9 cellular contexts compared by ENCODE assay signal in genomic region chr7:149321978-149322541, GRCh38.
DNase-seq lines count a peak whose midpoint lies in the region; ATAC-seq and TF ChIP-seq lines count a peak whose summit lies in the region.
"Had no signal": no experiment of that assay in that cellular context is flagged by ENCODE, and none has a peak within 500 bp of the region (broad histone marks: within the 10 kb centered on the region; RNA-seq: fewer than 3 reads in every experiment).

No MANE protein-coding gene starts in this region.

- no peak for ATAC-seq in HG03521 (IDR thresholded peaks at IDR 0.05; ENCODE audit: unreplicated experiment)
- ATAC-seq in HG03025 (IDR thresholded peaks at IDR 0.05; ENCODE audit: low FRiP score, unreplicated experiment): no peak

- H3K79me2 ChIP-seq in SU-DHL-6 (ENCODE audit: insufficient read depth, low read length): no peaks in the 10 kb centered on the region
- H3K79me2 ChIP-seq in fibroblast of lung (ENCODE audit: control insufficient read depth, insufficient read depth, low read length): no peaks in the 10 kb centered on the region
- H3K79me2 ChIP-seq in smooth muscle cell (ENCODE audit: low read depth): no peaks in the 10 kb centered on the region

- H3K4me3 ChIP-seq in SU-DHL-6 (ENCODE audit: insufficient read depth, low read length, poor library complexity, severe bottlenecking) (no peak overlapping the region), fibroblast of lung (replicated peaks in 1 of 4; ENCODE audit: control extremely low read depth in 1 of 4, insufficient read depth in 1 of 4, low read depth in 3 of 4, low read length in 4 of 4) (peak overlapping the region; percentile 10 to 55 (median 46)), smooth muscle cell (peak overlapping the region; percentile 15)

- H2AFZ ChIP-seq in SU-DHL-6 (ENCODE audit: low read depth, low read length, severe bottlenecking) (no peak overlapping the region), fibroblast of lung (ENCODE audit: low read length) (peak overlapping the region; percentile 95), smooth muscle cell (ENCODE audit: low read depth) (no peak overlapping the region)

- TF ChIP-seq CTCF in GM20000 (IDR thresholded peaks at IDR 0.05; ENCODE audit: extremely low read depth, missing control alignments) (no peak), SU-DHL-6 (IDR thresholded peaks at IDR 0.05; ENCODE audit: insufficient read depth, low read length, poor library complexity, severe bottlenecking) (no peak), fibroblast of lung (conservative IDR thresholded peaks at IDR 0.05 in 1 of 2, IDR thresholded peaks at IDR 0.05 in 1 of 2; ENCODE audit: low read depth in 1 of 2, low read length in 2 of 2) (no peak), smooth muscle cell (IDR thresholded peaks at IDR 0.05; ENCODE audit: borderline replicate concordance, insufficient read depth, poor library complexity, severe bottlenecking) (no peak)

- DNase-seq in GM20000 (ENCODE audit: low spot score) (peak; percentile 35), fibroblast of lung (ENCODE audit: low read depth in 2 of 2) (peak; percentile 21 to 36), smooth muscle cell (lab: John Stamatoyannopoulos, UW; ENCODE audit: unreplicated experiment) (no peak), KBM-7 (no peak)
- DNase-seq: activated gamma-delta T cell treated with Interleukin-2 at 50 U/mL for 16 hours; NK-92 treated with Interleukin-12 subunit alpha and Interleukin-12 subunit beta, amount 100 ng/mL, for 24 hours had no signal

- no peaks in the 10 kb centered on the region for H3K9me2 ChIP-seq in SU-DHL-6 (replicated peaks; ENCODE audit: insufficient read depth, low read length)

- no peaks in the 10 kb centered on the region; the same call in 1 of the 2 replicates for H3K9me3 ChIP-seq in SU-DHL-6 (ENCODE audit: insufficient read depth, low read length)
- no peaks in the 10 kb centered on the region for H3K9me3 ChIP-seq in fibroblast of lung (ENCODE audit: control insufficient read depth, insufficient read depth, low read depth, low read length)
- no peaks in the 10 kb centered on the region for H3K9me3 ChIP-seq in smooth muscle cell (replicated peaks; ENCODE audit: low read depth)

- no peak overlapping the region for H3K9ac ChIP-seq in SU-DHL-6 (ENCODE audit: low read length)
- no peak overlapping the region for H3K9ac ChIP-seq in fibroblast of lung (ENCODE audit: insufficient read depth, low read length)
- H3K9ac ChIP-seq in smooth muscle cell (ENCODE audit: low read depth): no peak overlapping the region

- WGBS in smooth muscle cell (ENCODE audit: low lambda C conversion rate): 74% methylated on average over 5 of the region's 5 CpGs

- H3K4me1 ChIP-seq in fibroblast of lung (ENCODE audit: control insufficient read depth, extremely low read depth, insufficient read depth, low read length): no peaks in the 10 kb centered on the region
- no peaks in the 10 kb centered on the region for H3K4me1 ChIP-seq in smooth muscle cell (ENCODE audit: low read depth)

- H3K4me2 ChIP-seq in SU-DHL-6 (ENCODE audit: low read depth, low read length, poor library complexity, severe bottlenecking) (peak overlapping the region; percentile 14), fibroblast of lung (ENCODE audit: extremely low read depth, insufficient read depth, low read length) (peak overlapping the region; percentile 81), smooth muscle cell (peak overlapping the region; percentile 61)

- H3K27ac ChIP-seq in SU-DHL-6 (ENCODE audit: low read depth, low read length) (no peak overlapping the region), fibroblast of lung (ENCODE audit: insufficient read depth, low read length) (peak overlapping the region; percentile 37), smooth muscle cell (ENCODE audit: low read depth) (no peak overlapping the region)

- H4K20me1 ChIP-seq in SU-DHL-6 (ENCODE audit: low read depth, low read length) (no peaks in the 10 kb centered on the region), fibroblast of lung (ENCODE audit: control insufficient read depth, extremely low read depth, insufficient read depth, low read length) (no peaks in the 10 kb centered on the region), smooth muscle cell (ENCODE audit: low read depth) (no peaks in the 10 kb centered on the region)

- in situ Hi-C loops in KBM-7 (cut with MboI; ENCODE audit: low pct_unique_long_range_greater_than_20kb, low sequenced_read_pairs): no loop called here

- H3F3A ChIP-seq in SU-DHL-6 (ENCODE audit: insufficient read depth) (no peaks in the 10 kb centered on the region), smooth muscle cell (ENCODE audit: low read depth) (no peaks in the 10 kb centered on the region)

- no peaks in the 10 kb centered on the region; the same call in 1 of the 2 replicates for H3K27me3 ChIP-seq in SU-DHL-6 (ENCODE audit: low read length)
- no peaks in the 10 kb centered on the region for H3K27me3 ChIP-seq in fibroblast of lung (ENCODE audit: control insufficient read depth, insufficient read depth, low read length)
- no peaks in the 10 kb centered on the region for H3K27me3 ChIP-seq in smooth muscle cell (ENCODE audit: low read depth)

- no peaks in the 10 kb centered on the region for H3K36me3 ChIP-seq in SU-DHL-6 (ENCODE audit: low read length)
- H3K36me3 ChIP-seq in fibroblast of lung (ENCODE audit: control insufficient read depth, insufficient read depth, low read length): no peaks in the 10 kb centered on the region
- no peaks in the 10 kb centered on the region for H3K36me3 ChIP-seq in smooth muscle cell (ENCODE audit: low read depth)

Comparison
In these comparisons a context has a peak if more than half of its experiments do, and no peak if none do; other contexts are left out.
1. DNase-seq: peak in GM20000 (single experiment) and fibroblast of lung (2 of 2); none in smooth muscle cell (single experiment) and KBM-7 (single experiment).
2. H3K4me2 ChIP-seq: peak in every context shown above with its lines; median percentile 81 in fibroblast of lung; 61 in smooth muscle cell; 14 in SU-DHL-6.